In genomic region chr5:139710370-139711066, GRCh38 we compare ENCODE assay signal across 8 cellular contexts.
A peak's percentile ranks its signal among the peaks of the same experiment; 100 is the strongest.
DNase-seq lines count a peak whose midpoint lies in the region; ATAC-seq, FAIRE-seq and TF ChIP-seq lines count a peak whose summit lies in the region.

No MANE protein-coding gene starts in this region.

- H3K56ac ChIP-seq in H1 (replicated peaks; ENCODE audit: insufficient read length, low read depth, low read length), result peak overlapping the region; percentile 75

- H3K79me2 ChIP-seq in H1 (ENCODE audit: control insufficient read depth in 1 of 2, insufficient read depth in 2 of 2, low read length in 2 of 2), result no peaks in the 10 kb centered on the region; a peak in 1 of 4 replicates

- no peaks in the 10 kb centered on the region for H4K20me1 ChIP-seq in H1 (replicated peaks in 1 of 2; ENCODE audit: control insufficient read depth in 1 of 2, insufficient read depth in 2 of 2, low read length in 2 of 2)

- no peaks in the 10 kb centered on the region for H3K79me1 ChIP-seq in H1 (ENCODE audit: low read depth, low read length)

- H2AFZ ChIP-seq in H1 (ENCODE audit: low read length), result peak overlapping the region; percentile 76; the same call in 1 of the 2 replicates

- peak overlapping the region; percentile 97 for H4K91ac ChIP-seq in H1 (replicated peaks; ENCODE audit: insufficient read length, low read length)

- H2BK12ac ChIP-seq in H1 (ENCODE audit: low read depth, low read length), result peak overlapping the region; percentile 100

- peak overlapping the region; percentile 41 for H3K27ac ChIP-seq in H1 (ENCODE audit: low read depth, low read length)

- peaks cover 20% of the 10 kb centered on the region for H3K23me2 ChIP-seq in H1 (ENCODE audit: low read depth, low read length)

- H3K18ac ChIP-seq in H1 (ENCODE audit: extremely low read depth, low read length), result peak overlapping the region; percentile 100

- peak overlapping the region; percentile 83 to 98 for H3K4me2 ChIP-seq in H1 (ENCODE audit: insufficient read depth in 1 of 2, low read depth in 2 of 2, low read length in 2 of 2)

- TF ChIP-seq CTCF in H1 (IDR thresholded peaks at IDR 0.05; ENCODE audit: control extremely low read depth in 1 of 3, insufficient read depth in 1 of 3, low read depth in 1 of 3, low read length in 3 of 3), result no peak

- CTCF ChIA-PET in H1 (lab: Charles Lee; ENCODE audit: partially characterized antibody), result interaction anchor here (0.6 to 8.4 kb wide), 33 partner anchors 10 to 417 kb away, joined by 3 to 141 read pairs (median 6); partner anchors contain the start of gene CXXC5

- no peak for FAIRE-seq in H1 (lab: Jason Lieb, UNC)

- peak; percentile 15 for DNase-seq in NCI-H146 treated with DMSO at 0.1 percent for 48 hours (lab: John Stamatoyannopoulos, UW; ENCODE audit: unreplicated experiment)
- DNase-seq in activated CD8-positive, alpha-beta memory T cell treated with anti-CD3 and anti-CD28 coated beads for 1 hour (ENCODE audit: extremely low read depth in 1 of 2, low read depth in 1 of 2), result peak; percentile 47 to 59
- DNase-seq in H1 (ENCODE audit: low read depth in 1 of 2, low spot score in 2 of 2), result peak in 1 of 2 experiments; percentile 88
- peak; percentile 43 for DNase-seq in midbrain (lab: John Stamatoyannopoulos, UW)
- peak; percentile 34 for DNase-seq in stimulated activated naive CD4-positive, alpha-beta T cell treated with Interleukin-2 at 50 U/mL for 16 hours (lab: John Stamatoyannopoulos, UW)
- DNase-seq in DMS153 (lab: John Stamatoyannopoulos, UW), result no peak
- no peak for DNase-seq in SIG-M5 treated with dmso at 0.1 percent for 504 hours (lab: John Stamatoyannopoulos, UW; ENCODE audit: unreplicated experiment)

- peak overlapping the region; percentile 56 for H4K5ac ChIP-seq in H1 (ENCODE audit: insufficient read length, low read depth, low read length)

- no peak for TF ChIP-seq EP300 in H1 (IDR thresholded peaks at IDR 0.05; ENCODE audit: borderline replicate concordance in 1 of 2, low read depth in 2 of 2, low read length in 2 of 2)

- no peaks in the 10 kb centered on the region for H3K36me3 ChIP-seq in H1 (ENCODE audit: control insufficient read depth in 2 of 4, insufficient read depth in 4 of 4, low read length in 3 of 4)

- 2% methylated on average over 53 of the region's 57 CpGs; no CpG with 5 or more reads in 1 of the 2 experiments for WGBS in H1 (ENCODE audit: extremely low coverage in 1 of 2, insufficient coverage in 1 of 2, insufficient read length in 1 of 2, insufficient replicate concordance in 2 of 2, low coverage in 1 of 2, low lambda C conversion rate in 2 of 2, missing lambda C conversion rate in 1 of 2), 2 experiments

- H2BK20ac ChIP-seq in H1 (ENCODE audit: low read length), result peak overlapping the region; percentile 97; the same call in 1 of the 2 replicates

- no peak overlapping the region for H3K14ac ChIP-seq in H1 (ENCODE audit: insufficient read length)

- H3K9me3 ChIP-seq in H1 (ENCODE audit: insufficient read depth in 2 of 2, low read depth in 1 of 2, low read length in 1 of 2), result no peaks in the 10 kb centered on the region

- no peak for TF ChIP-seq POLR2A in H1 (IDR thresholded peaks at IDR 0.05; ENCODE audit: control extremely low read depth in 1 of 2, low read depth in 2 of 2, low read length in 2 of 2)

- peak; percentile 48 for ATAC-seq in GM18498 (IDR thresholded peaks at IDR 0.05; ENCODE audit: unreplicated experiment)

- H3K23ac ChIP-seq in H1 (ENCODE audit: insufficient read length), result no peak overlapping the region

- TF ChIP-seq RAD21 in H1 (IDR thresholded peaks at IDR 0.05 in 1 of 2, conservative IDR thresholded peaks at IDR 0.05 in 1 of 2; ENCODE audit: low read depth in 2 of 2, low read length in 2 of 2), result no peak

- peak overlapping the region; percentile 82; the same call in 1 of the 2 replicates for H2AK5ac ChIP-seq in H1 (ENCODE audit: low read depth, low read length)

- peak overlapping the region; percentile 28 for H2BK5ac ChIP-seq in H1 (ENCODE audit: low read depth, low read length)

- peak overlapping the region in 3 of 4 experiments; percentile 48 to 78 (median 72); a peak in 4 of 7 replicates for H3K9ac ChIP-seq in H1 (replicated peaks in 1 of 4; ENCODE audit: extremely low read depth in 1 of 4, low read depth in 3 of 4, low read length in 3 of 4)

- H3K4me1 ChIP-seq in H1 (replicated peaks in 1 of 4; ENCODE audit: control insufficient read depth in 3 of 4, insufficient read depth in 4 of 4, low read length in 3 of 4), result peaks cover 13 to 39% (median 28%) of the 10 kb centered on the region in 4 experiments

- peak overlapping the region; percentile 91 for H2BK120ac ChIP-seq in H1 (replicated peaks; ENCODE audit: low read depth, low read length)

- H4K8ac ChIP-seq in H1 (ENCODE audit: extremely low read depth, insufficient read depth, low read length), result peak overlapping the region; percentile 92

- POLR2A ChIA-PET in H1 (lab: Charles Lee; ENCODE audit: partially characterized antibody), result interaction anchor here (0.7 to 7.7 kb wide), 27 partner anchors 12 to 272 kb away, joined by 3 to 136 read pairs (median 6); partner anchors contain the start of genes CXXC5 and DNAJC18

- H3K4ac ChIP-seq in H1 (replicated peaks; ENCODE audit: insufficient read length, low read depth, low read length), result peak overlapping the region; percentile 61

- H3K4me3 ChIP-seq in H1 (ENCODE audit: extremely low read depth in 1 of 4, insufficient read depth in 2 of 4, low read depth in 3 of 4, low read length in 4 of 4), result peak overlapping the region; percentile 30 to 79 (median 41)

- H2BK15ac ChIP-seq in H1 (ENCODE audit: low read length), result peak overlapping the region; percentile 100

- peaks cover 0 to 11% (median 9%) of the 10 kb centered on the region in 4 experiments; a peak in 4 of 7 replicates for H3K27me3 ChIP-seq in H1 (replicated peaks in 1 of 4; ENCODE audit: control insufficient read depth in 3 of 4, extremely low read depth in 1 of 4, insufficient read depth in 3 of 4, low read length in 3 of 4)

TF ChIP-seq in H1, 55 proteins besides CTCF, POLR2A, EP300 and RAD21:
- TF ChIP-seq GABPA (IDR thresholded peaks at IDR 0.05; ENCODE audit: borderline replicate concordance, insufficient read depth, low read length) (no peak), SP4 (IDR thresholded peaks at IDR 0.05; ENCODE audit: low read length) (0 out of 2 replicates have a peak, but pooled peaks have one; percentile 31), CBX8 (IDR thresholded peaks at IDR 0.05; ENCODE audit: borderline replicate concordance, low read depth, low read length) (no peak), SIX5 (IDR thresholded peaks at IDR 0.05; ENCODE audit: low read depth, low read length) (no peak), TCF12 (IDR thresholded peaks at IDR 0.05; ENCODE audit: low read depth, low read length) (no peak), SAP30 (IDR thresholded peaks at IDR 0.05; ENCODE audit: insufficient read depth, insufficient replicate concordance, low read length) (no peak), EZH2 (IDR thresholded peaks at IDR 0.05; ENCODE audit: low read depth, low read length, severe bottlenecking) (no peak), BRCA1 (IDR thresholded peaks at IDR 0.05; ENCODE audit: low read depth, low read length) (no peak), JUN (IDR thresholded peaks at IDR 0.05; ENCODE audit: low read depth, low read length) (no peak), SIRT6 (IDR thresholded peaks at IDR 0.05; ENCODE audit: low read length) (no peak), KDM4A (IDR thresholded peaks at IDR 0.05; ENCODE audit: low read depth, low read length, severe bottlenecking) (no peak), GTF2F1 (IDR thresholded peaks at IDR 0.05; ENCODE audit: borderline replicate concordance, low read depth, low read length) (no peak), ZNF274 (IDR thresholded peaks at IDR 0.05; ENCODE audit: borderline replicate concordance, extremely low read depth, low read length) (no peak), E2F6 (IDR thresholded peaks at IDR 0.05) (peak; percentile 72), MAX (IDR thresholded peaks at IDR 0.05) (peak; percentile 58; the same call in 1 of the 2 replicates), CEBPB (IDR thresholded peaks at IDR 0.05; ENCODE audit: low read depth, low read length) (no peak), CHD1 (IDR thresholded peaks at IDR 0.05; ENCODE audit: low read depth, low read length) (no peak), BACH1 (IDR thresholded peaks at IDR 0.05; ENCODE audit: low read length) (peak; percentile 33; the same call in 1 of the 2 replicates), MAFK (IDR thresholded peaks at IDR 0.05; ENCODE audit: low read depth, low read length) (no peak), TBP (IDR thresholded peaks at IDR 0.05; ENCODE audit: low read depth, low read length) (no peak), YY1 (IDR thresholded peaks at IDR 0.05; ENCODE audit: low read depth, low read length) (0 out of 2 replicates have a peak, but pooled peaks have one; percentile 2), EGR1 (IDR thresholded peaks at IDR 0.05; ENCODE audit: borderline replicate concordance, low read depth, low read length) (peak; percentile 41; the same call in 1 of the 2 replicates)

Comparison
In these comparisons a context has a peak if more than half of its experiments do, and no peak if none do; other contexts are left out.
1. DNase-seq: peak in NCI-H146 treated with DMSO at 0.1 percent for 48 hours (single experiment), activated CD8-positive, alpha-beta memory T cell treated with anti-CD3 and anti-CD28 coated beads for 1 hour (2 of 2), midbrain (single experiment) and stimulated activated naive CD4-positive, alpha-beta T cell treated with Interleukin-2 at 50 U/mL for 16 hours (single experiment); none in DMS153 (single experiment) and SIG-M5 treated with dmso at 0.1 percent for 504 hours (single experiment).